ENCODE assay signal across 19 cellular contexts in the genomic region with DNA sequence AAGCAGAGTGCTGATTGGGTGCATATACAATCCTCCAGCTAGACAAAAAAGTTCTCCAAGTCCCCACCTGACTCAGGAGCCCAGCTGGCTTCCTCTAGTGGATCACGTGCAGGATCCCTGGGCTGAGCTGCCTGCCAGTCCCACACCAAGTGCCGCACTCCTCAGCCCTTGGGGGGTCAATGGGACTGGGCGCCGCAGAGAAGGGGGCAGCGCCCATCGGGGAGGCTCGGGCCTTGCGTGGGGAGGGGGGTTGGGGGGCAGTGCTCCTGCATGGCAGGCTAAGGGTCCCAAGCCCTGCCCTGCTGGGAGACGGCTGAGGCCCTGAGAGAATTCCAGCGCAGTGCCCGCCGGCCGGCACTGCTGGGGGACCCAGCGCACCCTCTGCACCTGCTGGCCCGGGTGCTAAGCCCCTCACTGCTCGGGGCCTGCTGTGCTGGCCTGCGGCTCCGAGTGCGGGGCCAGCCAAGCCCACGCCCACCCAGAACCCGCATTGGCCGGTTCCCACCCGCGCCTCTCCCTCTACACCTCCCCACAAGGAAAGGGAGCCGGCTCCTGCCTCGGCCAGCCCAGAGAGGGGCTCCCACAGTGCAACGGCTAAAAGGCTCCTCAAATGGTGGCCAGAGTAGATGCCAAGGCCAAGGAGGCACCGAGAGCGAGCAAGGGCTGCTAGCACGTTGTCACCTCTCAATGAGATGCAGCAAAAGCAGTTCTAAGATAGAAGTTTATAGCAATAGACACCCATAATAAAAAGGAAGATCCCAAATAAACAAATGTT.
A peak's percentile ranks its signal among the peaks of the same experiment; 100 is the strongest.
DNase-seq lines count a peak whose midpoint lies in the region; ATAC-seq, FAIRE-seq and TF ChIP-seq lines count a peak whose summit lies in the region.
"Had no signal": no experiment of that assay in that cellular context is flagged by ENCODE, and none has a peak within 500 bp of the region (broad histone marks: within the 10 kb centered on the region; RNA-seq: fewer than 3 reads in every experiment).

No MANE protein-coding gene starts in this region.

- POLR2A ChIA-PET in HepG2 (lab: Yijun Ruan, JAX), result no interaction called here

- no peak overlapping the region for H2AFZ ChIP-seq in HepG2 (ENCODE audit: low read length)
- H2AFZ ChIP-seq: GM23248 had no signal

- H3K18ac ChIP-seq in mesendoderm (ENCODE audit: low read length), result no peak overlapping the region

- no peaks in the 10 kb centered on the region for H3K79me2 ChIP-seq in HepG2 (ENCODE audit: insufficient read depth, low read length)
- no peaks in the 10 kb centered on the region for H3K79me2 ChIP-seq in mesendoderm (ENCODE audit: control insufficient read depth, insufficient read depth, low read length)

- H3K4ac ChIP-seq in mesendoderm (ENCODE audit: low read depth, low read length), result no peak overlapping the region

- no peak overlapping the region for H4K8ac ChIP-seq in mesendoderm (ENCODE audit: low read depth, low read length)

- H3K23ac ChIP-seq in mesendoderm (ENCODE audit: low read length), result no peak overlapping the region

- CTCF ChIA-PET in HepG2 (lab: Yijun Ruan, JAX; ENCODE audit: low intra/inter-chr PET ratio, low total read pairs), result no interaction called here

- BruUV-seq in HepG2 (replicated peaks; lab: Mats Ljungman, UMichigan), result no TSS peak

- H2BK15ac ChIP-seq in mesendoderm (replicated peaks; ENCODE audit: low read depth), result no peak overlapping the region

- no peak overlapping the region for H3K56ac ChIP-seq in mesendoderm (ENCODE audit: low read length)

- TF ChIP-seq EP300 in HepG2 (IDR thresholded peaks at IDR 0.05; ENCODE audit: low read depth in 2 of 2, low read length in 2 of 2), result no peak
- TF ChIP-seq EP300 in HepG2 (CRISPR knock-in tag; IDR thresholded peaks at IDR 0.05; ENCODE audit: borderline replicate concordance), result no peak

- H2BK5ac ChIP-seq in mesendoderm (ENCODE audit: low read length), result no peak overlapping the region

- peaks cover 46% of the 10 kb centered on the region for H3K9me3 ChIP-seq in HepG2 (ENCODE audit: low read length)
- H3K9me3 ChIP-seq in right lobe of liver, result no peaks in the 10 kb centered on the region
- peaks cover 2% of the 10 kb centered on the region for H3K9me3 ChIP-seq in aorta (ENCODE audit: control insufficient read depth, low read length)

- FAIRE-seq in HepG2 (lab: Jason Lieb, UNC), result no peak
- FAIRE-seq: GM12878, GM19239, H1 had no signal

- H3K4me2 ChIP-seq in HepG2 (ENCODE audit: low read depth, low read length) (no peak overlapping the region), mesendoderm (ENCODE audit: low read length) (no peak overlapping the region)

- H3K36me3 ChIP-seq in HepG2 (replicated peaks in 1 of 2; ENCODE audit: control insufficient read depth in 1 of 2, insufficient read depth in 2 of 2, low read length in 2 of 2) (no peaks in the 10 kb centered on the region), right lobe of liver (no peaks in the 10 kb centered on the region), mesendoderm (ENCODE audit: control insufficient read depth, insufficient read depth, low read length) (no peaks in the 10 kb centered on the region), aorta (ENCODE audit: control insufficient read depth in 1 of 2, insufficient read depth in 2 of 2, low read length in 1 of 2) (no peaks in the 10 kb centered on the region)

- in situ Hi-C loops in HepG2 (cut with HindIII; ENCODE audit: extremely low pct_ligation_motif_present, low pct_unique_long_range_greater_than_20kb), result no loop called here

- H3K4me3 ChIP-seq in HepG2 (replicated peaks in 1 of 3; ENCODE audit: insufficient read depth in 1 of 3, low read depth in 2 of 3, low read length in 3 of 3) (no peak overlapping the region), right lobe of liver (no peak overlapping the region), mesendoderm (ENCODE audit: low read length) (no peak overlapping the region), aorta (ENCODE audit: low read length in 2 of 2) (no peak overlapping the region)
- H3K4me3 ChIP-seq: GM12878, GM23248 had no signal

- H3K27me3 ChIP-seq in HepG2 (ENCODE audit: control insufficient read depth in 1 of 2, insufficient read depth in 2 of 2, low read length in 2 of 2) (no peaks in the 10 kb centered on the region), right lobe of liver (no peaks in the 10 kb centered on the region), mesendoderm (ENCODE audit: insufficient read depth, low read length, poor library complexity) (no peaks in the 10 kb centered on the region), aorta (ENCODE audit: control insufficient read depth in 1 of 2, insufficient read depth in 2 of 2, low read length in 1 of 2) (no peaks in the 10 kb centered on the region)

- TF ChIP-seq CTCF in HepG2 (CRISPR knock-in tag; IDR thresholded peaks at IDR 0.05), result no peak
- TF ChIP-seq CTCF in right lobe of liver (IDR thresholded peaks at IDR 0.05), result no peak

- TF ChIP-seq RAD21 in HepG2 (CRISPR knock-in tag; IDR thresholded peaks at IDR 0.05), result no peak

- WGBS in HepG2 (ENCODE audit: low lambda C conversion rate), result 26% methylated on average over 14 of the region's 30 CpGs
- WGBS in right lobe of liver (ENCODE audit: insufficient coverage, low coverage, low lambda C conversion rate, missing lambda C conversion rate), result 94% methylated on average over 3 of the region's 30 CpGs
- no CpG with 5 or more reads among the region's 30 CpGs for WGBS in mesendoderm (ENCODE audit: extremely low coverage, insufficient coverage, low lambda C conversion rate)
- 93 to 97% methylated on average over 27 to 30 of the region's 30 CpGs for WGBS in aorta, 2 donors

- H3K27ac ChIP-seq in HepG2 (ENCODE audit: extremely low read length, insufficient read depth, low read length) (no peak overlapping the region), right lobe of liver (no peak overlapping the region), mesendoderm (ENCODE audit: low read depth, low read length) (no peak overlapping the region), aorta (ENCODE audit: low read depth in 1 of 2, low read length in 2 of 2) (no peak overlapping the region)
- H3K27ac ChIP-seq: GM23248 had no signal

- no peak overlapping the region for H2BK120ac ChIP-seq in mesendoderm (ENCODE audit: low read depth, low read length)

- ATAC-seq in HepG2 (no peak), right lobe of liver (no peak), aorta (ENCODE audit: low FRiP score) (peak; percentile 33)
- ATAC-seq: GM12878 had no signal

- H4K20me1 ChIP-seq in HepG2 (ENCODE audit: insufficient read depth, low read length), result no peaks in the 10 kb centered on the region

- H3K4me1 ChIP-seq in HepG2 (ENCODE audit: insufficient read depth, low read length) (no peaks in the 10 kb centered on the region), right lobe of liver (peaks cover 0 to 3% (median 0%) of the 10 kb centered on the region in 4 donors), mesendoderm (ENCODE audit: control insufficient read depth, low read depth, low read length) (no peaks in the 10 kb centered on the region), aorta (ENCODE audit: control insufficient read depth in 1 of 2, insufficient read depth in 2 of 2, low read length in 2 of 2) (no peaks in the 10 kb centered on the region)

- intact Hi-C loops in HepG2 (cut with micrococcal nuclease; ENCODE audit: unreplicated experiment) (no loop called here), right lobe of liver (cut with DNase I) (no loop called here), aorta (cut with DNase I) (no loop called here)

- H2AK5ac ChIP-seq in mesendoderm (ENCODE audit: low read length), result no peak overlapping the region

- no peaks in the 10 kb centered on the region for H3K79me1 ChIP-seq in mesendoderm (ENCODE audit: low read length)

- TF ChIP-seq POLR2A in HepG2 (IDR thresholded peaks at IDR 0.05; ENCODE audit: insufficient read depth in 1 of 2, low read depth in 2 of 2, low read length in 2 of 2) (no peak), right lobe of liver (IDR thresholded peaks at IDR 0.05) (no peak)

- no peak overlapping the region for H4K5ac ChIP-seq in mesendoderm (ENCODE audit: low read length)

- no peak for DNase-seq in HepG2 (ENCODE audit: low spot score)
- no peak for DNase-seq in right lobe of liver
- DNase-seq in mesendoderm, result peak; percentile 3
- DNase-seq in aorta, result peak in 1 of 2 donors; percentile 60
- DNase-seq in NCI-H748 (lab: John Stamatoyannopoulos, UW; ENCODE audit: unreplicated experiment), result no peak
- DNase-seq in NCI-H1694 treated with DMSO at 0.1 percent for 48 hours (lab: John Stamatoyannopoulos, UW), result no peak
- DNase-seq: C1 segment of cervical spinal cord; Calu3; CD4-positive, alpha-beta memory T cell; COR-L47; DMS79; EL; GDM1; GM23248; H7; HCEC 1CT had no signal

- H3K9ac ChIP-seq in HepG2 (ENCODE audit: insufficient read depth, low read depth, low read length), result no peak overlapping the region
- H3K9ac ChIP-seq in mesendoderm (ENCODE audit: low read length), result no peak overlapping the region
- H3K9ac ChIP-seq: GM23248 had no signal

TF ChIP-seq in HepG2, 621 proteins besides CTCF, POLR2A, EP300 and RAD21:
- peak; percentile 62; the same call in 1 of the 2 replicates for TF ChIP-seq ZNF850 (CRISPR knock-in tag; conservative IDR thresholded peaks at IDR 0.05)
- TF ChIP-seq ZKSCAN1 (IDR thresholded peaks at IDR 0.05; ENCODE audit: low read length), result no peak
- TF ChIP-seq SIX1 (CRISPR knock-in tag; IDR thresholded peaks at IDR 0.05; ENCODE audit: borderline replicate concordance), result no peak
TF ChIP-seq in HepG2: peak in this region for 1.
